In the genomic region with DNA sequence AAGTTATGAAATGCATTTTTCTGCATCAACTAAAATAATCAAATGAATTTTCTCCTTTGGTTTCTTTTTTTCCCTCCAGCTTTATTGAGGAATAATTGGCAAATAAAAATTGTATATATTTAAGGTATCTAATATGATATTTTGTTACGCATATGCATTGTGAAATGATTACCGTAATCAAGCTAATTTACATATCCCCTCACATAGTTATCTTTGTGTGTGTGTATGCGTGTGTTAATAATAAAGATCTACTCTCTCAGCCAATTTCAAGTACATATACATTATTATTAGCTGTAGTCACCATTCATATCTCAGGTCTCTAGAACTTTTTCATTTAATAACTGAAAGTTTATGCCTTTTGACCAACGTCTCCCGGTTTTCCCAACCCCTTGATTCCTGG, we compare ENCODE assay signal across 8 cellular contexts.
"Had no signal": no experiment of that assay in that cellular context is flagged by ENCODE, and none has a peak within 500 bp of the region (broad histone marks: within the 10 kb centered on the region; RNA-seq: fewer than 3 reads in every experiment).

No MANE protein-coding gene starts in this region.

- FAIRE-seq: G401.6, GM12878, GM12891, GM12892, GM18507, GM19239 had no signal

- H3K4me3 ChIP-seq: GM12878 had no signal

- ATAC-seq: GM12878 had no signal

- DNase-seq: GDM1, GF-D8 had no signal
